8 cellular contexts compared by ENCODE assay signal in the genomic region with DNA sequence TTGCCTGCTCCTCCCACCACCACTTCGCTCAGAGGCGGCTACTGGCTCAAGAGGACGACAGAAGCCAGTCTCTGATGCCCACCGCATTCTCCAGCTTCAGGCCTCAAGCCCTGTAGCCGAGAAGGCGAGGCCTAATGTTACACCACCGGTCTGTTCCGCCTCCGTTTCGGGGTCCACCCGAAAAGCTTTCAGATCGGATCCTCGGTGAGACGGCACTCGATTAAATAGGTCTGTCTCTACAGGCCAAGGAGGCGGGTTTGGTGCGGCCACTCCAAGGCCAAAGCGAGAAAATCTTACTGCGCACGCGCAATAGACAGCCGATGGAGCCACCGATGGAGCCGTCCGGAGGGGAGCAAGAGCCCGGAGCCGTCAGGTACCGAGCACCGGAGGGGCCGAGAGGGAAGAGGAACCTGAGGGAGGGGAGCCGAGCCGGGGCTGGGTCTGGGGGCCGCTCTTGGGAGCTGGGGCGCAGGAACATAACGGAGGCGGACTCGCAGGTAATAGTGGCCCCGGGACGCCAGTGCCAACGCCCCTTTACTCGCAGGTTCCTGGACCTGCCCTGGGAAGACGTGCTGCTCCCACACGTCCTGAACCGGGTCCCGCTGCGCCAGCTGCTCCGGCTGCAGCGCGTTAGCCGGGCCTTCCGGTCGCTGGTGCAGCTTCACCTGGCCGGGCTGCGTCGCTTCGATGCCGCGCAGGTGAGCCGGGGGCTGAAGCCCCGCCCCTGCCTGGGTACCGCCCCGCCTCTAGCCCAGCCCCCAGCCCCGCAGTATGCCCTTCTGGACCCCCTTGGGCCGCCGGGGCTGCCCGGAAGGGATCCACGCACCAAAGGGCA. TPM values are rescaled to one million over a fixed set of nuclear protein-coding genes. Genes with fewer than 3 reads are reported as not detected.
DNase-seq lines count a peak whose midpoint lies in the region; ATAC-seq and TF ChIP-seq lines count a peak whose summit lies in the region.

A gene with protein sequence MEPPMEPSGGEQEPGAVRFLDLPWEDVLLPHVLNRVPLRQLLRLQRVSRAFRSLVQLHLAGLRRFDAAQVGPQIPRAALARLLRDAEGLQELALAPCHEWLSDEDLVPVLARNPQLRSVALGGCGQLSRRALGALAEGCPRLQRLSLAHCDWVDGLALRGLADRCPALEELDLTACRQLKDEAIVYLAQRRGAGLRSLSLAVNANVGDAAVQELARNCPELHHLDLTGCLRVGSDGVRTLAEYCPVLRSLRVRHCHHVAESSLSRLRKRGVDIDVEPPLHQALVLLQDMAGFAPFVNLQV (plus strand): TSS at position 27 of the 835 bp plus-strand sequence. CDS start 294 bp downstream, at position 321.

- BruUV-seq in Calu3 (replicated peaks; lab: Mats Ljungman, UMichigan), result no TSS peak

- CTCF ChIA-PET in Calu3 (lab: Charles Lee), result interaction anchor here (0.7 to 3.1 kb wide), 7 partner anchors 11 to 191 kb away, joined by 4 to 18 read pairs (median 5); a partner anchor contains a TSS

- H3K4me3 ChIP-seq in OCI-LY3 (ENCODE audit: low read length), result peak within 1 kb of the TSS; percentile 82

- no peaks in the 10 kb centered on the region for H3K9me3 Mint-ChIP-seq in Calu3 (ENCODE audit: low read depth, unreplicated experiment)
- H3K9me3 Mint-ChIP-seq in endothelial cell (ENCODE audit: unreplicated experiment), result no peaks in the 10 kb centered on the region

- H3K27ac Mint-ChIP-seq in Calu3 (ENCODE audit: unreplicated experiment) (peak within 1 kb of the TSS; percentile 80), endothelial cell (ENCODE audit: unreplicated experiment) (peak within 1 kb of the TSS; percentile 74)

- no peaks in the 10 kb centered on the region for H3K36me3 ChIP-seq in OCI-LY3 (replicated peaks; ENCODE audit: low read depth, low read length)

- peak within 1 kb of the TSS; percentile 61 for H3K9ac ChIP-seq in OCI-LY3 (ENCODE audit: low read length)

- ATAC-seq in GM21515 (IDR thresholded peaks at IDR 0.05; ENCODE audit: unreplicated experiment), result peak; percentile 58

- DNase-seq in Calu3 (peak; percentile 88), HuH-7 (ENCODE audit: low spot score) (peak; percentile 91), endothelial cell (ENCODE audit: low spot score) (peak; percentile 96), midbrain (lab: John Stamatoyannopoulos, UW) (peak; percentile 98)
- DNase-seq in activated CD8-positive, alpha-beta memory T cell treated with anti-CD3 and anti-CD28 coated beads, Interleukin-2, amount 50 U/mL, for 48 hours, result peak; percentile 99
- peak; percentile 90 to 93 for DNase-seq in stimulated activated CD8-positive, alpha-beta memory T cell treated with anti-CD3 and anti-CD28 coated beads, Interleukin-2, amount 100 ng/mL, for 1 hour (ENCODE audit: low read depth in 2 of 2)

- H3K36me3 Mint-ChIP-seq in Calu3 (ENCODE audit: insufficient read depth, unreplicated experiment) (peaks cover 48% of the 10 kb centered on the region), endothelial cell (ENCODE audit: low read depth, unreplicated experiment) (peaks cover 11% of the 10 kb centered on the region)

- H3K27ac ChIP-seq in OCI-LY3 (ENCODE audit: low read length), result peak within 1 kb of the TSS; percentile 80

- peak within 1 kb of the TSS; percentile 74 for H2AFZ ChIP-seq in OCI-LY3 (ENCODE audit: low read depth, low read length)

- H3K9me3 ChIP-seq in OCI-LY3 (ENCODE audit: insufficient read depth, low read length), result no peaks in the 10 kb centered on the region

- no peaks in the 10 kb centered on the region for H3K27me3 ChIP-seq in OCI-LY3 (ENCODE audit: low read depth, low read length)

- peaks cover 4% of the 10 kb centered on the region; the same call in 1 of the 2 replicates for H3K79me2 ChIP-seq in OCI-LY3 (ENCODE audit: low read length)

- peaks cover 29% of the 10 kb centered on the region for H3K27me3 Mint-ChIP-seq in Calu3 (ENCODE audit: unreplicated experiment)
- peaks cover 28% of the 10 kb centered on the region for H3K27me3 Mint-ChIP-seq in endothelial cell (ENCODE audit: unreplicated experiment)

- peaks cover 17% of the 10 kb centered on the region for H3K4me1 ChIP-seq in OCI-LY3 (ENCODE audit: low read length)

- H4K20me1 ChIP-seq in OCI-LY3 (ENCODE audit: insufficient read depth, low read length), result no peaks in the 10 kb centered on the region

- peak within 1 kb of the TSS; percentile 97 for H3K4me2 ChIP-seq in OCI-LY3 (ENCODE audit: low read length)

- H3K4me1 Mint-ChIP-seq in Calu3 (ENCODE audit: low read depth, unreplicated experiment), result peaks cover 3% of the 10 kb centered on the region
- peaks cover 17% of the 10 kb centered on the region for H3K4me1 Mint-ChIP-seq in endothelial cell (ENCODE audit: unreplicated experiment)

- no peak for TF ChIP-seq CTCF in Calu3 (IDR thresholded peaks at IDR 0.05; ENCODE audit: unreplicated experiment)
- TF ChIP-seq CTCF in OCI-LY3 (IDR thresholded peaks at IDR 0.05; ENCODE audit: low read depth, low read length), result no peak
- TF ChIP-seq CTCF in endothelial cell (IDR thresholded peaks at IDR 0.05; ENCODE audit: unreplicated experiment), result no peak

- intact Hi-C loops in Calu3 (cut with micrococcal nuclease; ENCODE audit: unreplicated experiment), result no loop called here

- H3K4me3 Mint-ChIP-seq in Calu3 (ENCODE audit: low read depth, unreplicated experiment) (peak within 1 kb of the TSS; percentile 92), endothelial cell (ENCODE audit: unreplicated experiment) (peak within 1 kb of the TSS; percentile 96)

RNA-seq across cellular contexts. Expression of the gene that starts here (rescaled TPM):
- total RNA-seq in Calu3 (2022) (5.5 and 6.4 TPM in 2 replicates), endothelial cell (ENCODE audit: unreplicated experiment) (8.7 TPM)

Comparison
In these comparisons a context has a peak if more than half of its experiments do, and no peak if none do; other contexts are left out.
1. Peak in every context shown above with its lines: DNase-seq, ATAC-seq, H3K4me3 ChIP-seq and H3K27ac ChIP-seq.